31 cellular contexts compared by ENCODE assay signal in genomic region chr4:171478181-171478580, GRCh38.
"Had no signal": no experiment of that assay in that cellular context is flagged by ENCODE, and none has a peak within 500 bp of the region (broad histone marks: within the 10 kb centered on the region; RNA-seq: fewer than 3 reads in every experiment).

No MANE protein-coding gene starts in this region.

- H3K27me3 ChIP-seq: heart right ventricle, hepatocyte, left lung, neural progenitor cell, neutrophil, suprapubic skin, tibial artery, uterus had no signal

- H3K27ac ChIP-seq: heart right ventricle, hepatocyte, left lung, lower lobe of right lung, neural progenitor cell, neutrophil, prostate gland, skin epidermis, suprapubic skin, thoracic aorta, tibial artery, uterus had no signal

- H3K36me3 ChIP-seq: heart right ventricle, left lung, lower lobe of right lung, neural progenitor cell, neutrophil, prostate gland, suprapubic skin, thoracic aorta, tibial artery, uterus had no signal

- H3K36me3 Mint-ChIP-seq: mesothelial cell of epicardium; naive B cell; neural progenitor cell; stimulated activated naive B cell treated with anti-CD40 and anti-IgM and Interleukin-4, amounts not matched to agents 10 μg/mL and 1 μg/mL and 100 μg/mL, for 72 hours; type B pancreatic cell had no signal

- H3K4me1 ChIP-seq: heart right ventricle, left lung, lower lobe of right lung, neural progenitor cell, prostate gland, suprapubic skin, tibial artery, uterus had no signal

- H3K27ac Mint-ChIP-seq: mesothelial cell of epicardium; naive B cell; natural killer cell; nephron progenitor cell; neural progenitor cell; stimulated activated naive B cell treated with anti-CD40 and anti-IgM and Interleukin-4, amounts not matched to agents 10 μg/mL and 1 μg/mL and 100 μg/mL, for 72 hours; type B pancreatic cell had no signal

- H3K4me3 ChIP-seq: heart right ventricle, hepatocyte, left lung, lower lobe of right lung, neural progenitor cell, prostate gland, skin epidermis, suprapubic skin, thoracic aorta, tibial artery, uterus had no signal

- DNase-seq: heart right ventricle; kidney; left colon; left lung; lower lobe of right lung; mammary epithelial cell; mesenchymal stem cell; naive B cell; natural killer cell; nephron progenitor cell; occipital lobe; retina; right cardiac atrium; stimulated activated CD4-positive, alpha-beta T cell treated with anti-CD3 and anti-CD28 coated beads, Interleukin-12 subunit alpha, Interleukin-12 subunit beta, amount 100 ng/mL, for 4 hours; stimulated activated CD4-positive, alpha-beta T cell treated with anti-CD3 and anti-CD28 coated beads, Interleukin-15, amount 100 ng/mL, for 24 hours; stimulated activated CD4-positive, alpha-beta T cell treated with anti-CD3 and anti-CD28 coated beads, Interleukin-2, amount 100 ng/mL, for 24 hours; stimulated activated CD4-positive, alpha-beta T cell treated with anti-CD3 and anti-CD28 coated beads, Interleukin-4, amount 100 ng/mL, for 1 hour; stimulated activated naive B cell treated with anti-CD40 and anti-IgM and Interleukin-4, amounts not matched to agents 10 μg/mL and 1 μg/mL and 100 μg/mL, for 72 hours; stimulated activated naive CD8-positive, alpha-beta T cell treated with anti-CD3 and anti-CD28 coated beads, Interleukin-15, Interleukin-2, amounts not matched to agents 100 U/mL and 50 U/mL, for 24 hours; tibial artery; uterus had no signal

- H3K4me2 ChIP-seq: hepatocyte, neural progenitor cell had no signal

- H3K4me1 Mint-ChIP-seq: natural killer cell, neural progenitor cell had no signal

- FAIRE-seq: kidney had no signal

- ATAC-seq: heart right ventricle; left colon; left lung; lower lobe of right lung; natural killer cell; right cardiac atrium; sciatic nerve; stimulated activated naive B cell treated with anti-CD40 and anti-IgM and Interleukin-4, amounts not matched to agents 10 μg/mL and 1 μg/mL and 100 μg/mL, for 72 hours; stimulated activated naive CD8-positive, alpha-beta T cell treated with anti-CD3 and anti-CD28 coated beads, Interleukin-15, Interleukin-2, amounts not matched to agents 100 U/mL and 50 U/mL, for 24 hours had no signal

- H3K27me3 Mint-ChIP-seq: naive B cell; stimulated activated naive B cell treated with anti-CD40 and anti-IgM and Interleukin-4, amounts not matched to agents 10 μg/mL and 1 μg/mL and 100 μg/mL, for 72 hours; type B pancreatic cell had no signal

- H2AFZ ChIP-seq: hepatocyte, neural progenitor cell had no signal

- H3K4me3 Mint-ChIP-seq: mesothelial cell of epicardium; naive B cell; natural killer cell; nephron progenitor cell; neural progenitor cell; stimulated activated naive B cell treated with anti-CD40 and anti-IgM and Interleukin-4, amounts not matched to agents 10 μg/mL and 1 μg/mL and 100 μg/mL, for 72 hours; type B pancreatic cell had no signal

- H3K79me2 ChIP-seq: hepatocyte had no signal

- H3K9me3 Mint-ChIP-seq: mesothelial cell of epicardium, naive B cell, nephron progenitor cell, neural progenitor cell, type B pancreatic cell had no signal

- H3K9me3 ChIP-seq: heart right ventricle, lower lobe of right lung, neutrophil, prostate gland, suprapubic skin, thoracic aorta, tibial artery, uterus had no signal
